1 cellular context compared by ENCODE assay signal in genomic region chr9:133539434-133539833, GRCh38.
TF ChIP-seq lines count a peak whose summit lies in the region.

No MANE protein-coding gene starts in this region.

TF ChIP-seq in H1, 55 proteins besides CTCF, POLR2A, EP300 and RAD21:
- TF ChIP-seq GABPA (IDR thresholded peaks at IDR 0.05; ENCODE audit: borderline replicate concordance, insufficient read depth, low read length): 0 out of 2 replicates have a peak, but pooled peaks have one; percentile 18
- TF ChIP-seq, protein P1, sequence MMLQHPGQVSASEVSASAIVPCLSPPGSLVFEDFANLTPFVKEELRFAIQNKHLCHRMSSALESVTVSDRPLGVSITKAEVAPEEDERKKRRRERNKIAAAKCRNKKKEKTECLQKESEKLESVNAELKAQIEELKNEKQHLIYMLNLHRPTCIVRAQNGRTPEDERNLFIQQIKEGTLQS (IDR thresholded peaks at IDR 0.05; ENCODE audit: insufficient read depth, low read depth, low read length): no peak
